Comparison of ENCODE assay signal across 1 cellular context in the genomic region with DNA sequence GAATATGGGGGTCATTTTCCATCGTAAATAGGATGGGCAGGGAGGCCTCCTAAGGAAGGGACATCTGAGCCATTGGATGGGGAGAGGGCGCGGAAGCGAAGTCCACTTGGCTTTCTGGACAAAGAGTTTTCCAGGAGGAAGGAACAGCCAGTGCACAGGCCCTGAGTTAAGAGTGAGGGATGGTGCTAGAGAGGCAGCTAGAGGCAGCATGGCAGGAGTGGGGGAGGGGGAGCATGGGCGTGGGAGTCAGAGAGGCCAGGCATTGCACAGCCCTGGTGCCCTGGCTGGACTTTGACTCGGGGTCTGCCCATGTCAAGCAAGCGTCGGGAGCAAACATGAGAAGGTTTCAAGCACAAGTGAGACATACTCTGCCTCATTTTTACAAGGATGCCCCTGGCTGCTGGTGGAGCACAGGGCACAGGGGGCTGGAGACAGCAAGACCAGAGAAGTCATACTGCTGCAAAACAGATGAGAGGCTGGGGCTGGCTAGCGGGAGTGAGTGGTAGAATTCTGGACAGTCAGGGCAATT.
TF ChIP-seq lines count a peak whose summit lies in the region.

No MANE protein-coding gene starts in this region.

TF ChIP-seq in HepG2, 621 proteins besides CTCF, POLR2A, EP300 and RAD21 (continued from another document and continues in another):
- TF ChIP-seq, protein P1, sequence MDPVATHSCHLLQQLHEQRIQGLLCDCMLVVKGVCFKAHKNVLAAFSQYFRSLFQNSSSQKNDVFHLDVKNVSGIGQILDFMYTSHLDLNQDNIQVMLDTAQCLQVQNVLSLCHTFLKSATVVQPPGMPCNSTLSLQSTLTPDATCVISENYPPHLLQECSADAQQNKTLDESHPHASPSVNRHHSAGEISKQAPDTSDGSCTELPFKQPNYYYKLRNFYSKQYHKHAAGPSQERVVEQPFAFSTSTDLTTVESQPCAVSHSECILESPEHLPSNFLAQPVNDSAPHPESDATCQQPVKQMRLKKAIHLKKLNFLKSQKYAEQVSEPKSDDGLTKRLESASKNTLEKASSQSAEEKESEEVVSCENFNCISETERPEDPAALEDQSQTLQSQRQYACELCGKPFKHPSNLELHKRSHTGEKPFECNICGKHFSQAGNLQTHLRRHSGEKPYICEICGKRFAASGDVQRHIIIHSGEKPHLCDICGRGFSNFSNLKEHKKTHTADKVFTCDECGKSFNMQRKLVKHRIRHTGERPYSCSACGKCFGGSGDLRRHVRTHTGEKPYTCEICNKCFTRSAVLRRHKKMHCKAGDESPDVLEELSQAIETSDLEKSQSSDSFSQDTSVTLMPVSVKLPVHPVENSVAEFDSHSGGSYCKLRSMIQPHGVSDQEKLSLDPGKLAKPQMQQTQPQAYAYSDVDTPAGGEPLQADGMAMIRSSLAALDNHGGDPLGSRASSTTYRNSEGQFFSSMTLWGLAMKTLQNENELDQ (CRISPR knock-in tag; IDR thresholded peaks at IDR 0.05; ENCODE audit: borderline replicate concordance): no peak
- 0 out of 2 replicates have a peak, but pooled peaks have one; percentile 31 for TF ChIP-seq IRF2 (CRISPR knock-in tag; IDR thresholded peaks at IDR 0.05)
- TF ChIP-seq, protein P2, sequence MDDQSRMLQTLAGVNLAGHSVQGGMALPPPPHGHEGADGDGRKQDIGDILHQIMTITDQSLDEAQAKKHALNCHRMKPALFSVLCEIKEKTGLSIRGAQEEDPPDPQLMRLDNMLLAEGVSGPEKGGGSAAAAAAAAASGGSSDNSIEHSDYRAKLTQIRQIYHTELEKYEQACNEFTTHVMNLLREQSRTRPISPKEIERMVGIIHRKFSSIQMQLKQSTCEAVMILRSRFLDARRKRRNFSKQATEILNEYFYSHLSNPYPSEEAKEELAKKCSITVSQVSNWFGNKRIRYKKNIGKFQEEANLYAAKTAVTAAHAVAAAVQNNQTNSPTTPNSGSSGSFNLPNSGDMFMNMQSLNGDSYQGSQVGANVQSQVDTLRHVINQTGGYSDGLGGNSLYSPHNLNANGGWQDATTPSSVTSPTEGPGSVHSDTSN (CRISPR knock-in tag; IDR thresholded peaks at IDR 0.05; ENCODE audit: borderline replicate concordance): no peak
- TF ChIP-seq, protein P3, sequence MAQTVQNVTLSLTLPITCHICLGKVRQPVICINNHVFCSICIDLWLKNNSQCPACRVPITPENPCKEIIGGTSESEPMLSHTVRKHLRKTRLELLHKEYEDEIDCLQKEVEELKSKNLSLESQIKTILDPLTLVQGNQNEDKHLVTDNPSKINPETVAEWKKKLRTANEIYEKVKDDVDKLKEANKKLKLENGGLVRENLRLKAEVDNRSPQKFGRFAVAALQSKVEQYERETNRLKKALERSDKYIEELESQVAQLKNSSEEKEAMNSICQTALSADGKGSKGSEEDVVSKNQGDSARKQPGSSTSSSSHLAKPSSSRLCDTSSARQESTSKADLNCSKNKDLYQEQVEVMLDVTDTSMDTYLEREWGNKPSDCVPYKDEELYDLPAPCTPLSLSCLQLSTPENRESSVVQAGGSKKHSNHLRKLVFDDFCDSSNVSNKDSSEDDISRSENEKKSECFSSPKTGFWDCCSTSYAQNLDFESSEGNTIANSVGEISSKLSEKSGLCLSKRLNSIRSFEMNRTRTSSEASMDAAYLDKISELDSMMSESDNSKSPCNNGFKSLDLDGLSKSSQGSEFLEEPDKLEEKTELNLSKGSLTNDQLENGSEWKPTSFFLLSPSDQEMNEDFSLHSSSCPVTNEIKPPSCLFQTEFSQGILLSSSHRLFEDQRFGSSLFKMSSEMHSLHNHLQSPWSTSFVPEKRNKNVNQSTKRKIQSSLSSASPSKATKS (CRISPR knock-in tag; IDR thresholded peaks at IDR 0.05): 0 out of 2 replicates have a peak, but pooled peaks have one; percentile 66
- peak; percentile 51; the same call in 1 of the 2 replicates for TF ChIP-seq MEIS2 (CRISPR knock-in tag; IDR thresholded peaks at IDR 0.05)
- TF ChIP-seq, protein P4, sequence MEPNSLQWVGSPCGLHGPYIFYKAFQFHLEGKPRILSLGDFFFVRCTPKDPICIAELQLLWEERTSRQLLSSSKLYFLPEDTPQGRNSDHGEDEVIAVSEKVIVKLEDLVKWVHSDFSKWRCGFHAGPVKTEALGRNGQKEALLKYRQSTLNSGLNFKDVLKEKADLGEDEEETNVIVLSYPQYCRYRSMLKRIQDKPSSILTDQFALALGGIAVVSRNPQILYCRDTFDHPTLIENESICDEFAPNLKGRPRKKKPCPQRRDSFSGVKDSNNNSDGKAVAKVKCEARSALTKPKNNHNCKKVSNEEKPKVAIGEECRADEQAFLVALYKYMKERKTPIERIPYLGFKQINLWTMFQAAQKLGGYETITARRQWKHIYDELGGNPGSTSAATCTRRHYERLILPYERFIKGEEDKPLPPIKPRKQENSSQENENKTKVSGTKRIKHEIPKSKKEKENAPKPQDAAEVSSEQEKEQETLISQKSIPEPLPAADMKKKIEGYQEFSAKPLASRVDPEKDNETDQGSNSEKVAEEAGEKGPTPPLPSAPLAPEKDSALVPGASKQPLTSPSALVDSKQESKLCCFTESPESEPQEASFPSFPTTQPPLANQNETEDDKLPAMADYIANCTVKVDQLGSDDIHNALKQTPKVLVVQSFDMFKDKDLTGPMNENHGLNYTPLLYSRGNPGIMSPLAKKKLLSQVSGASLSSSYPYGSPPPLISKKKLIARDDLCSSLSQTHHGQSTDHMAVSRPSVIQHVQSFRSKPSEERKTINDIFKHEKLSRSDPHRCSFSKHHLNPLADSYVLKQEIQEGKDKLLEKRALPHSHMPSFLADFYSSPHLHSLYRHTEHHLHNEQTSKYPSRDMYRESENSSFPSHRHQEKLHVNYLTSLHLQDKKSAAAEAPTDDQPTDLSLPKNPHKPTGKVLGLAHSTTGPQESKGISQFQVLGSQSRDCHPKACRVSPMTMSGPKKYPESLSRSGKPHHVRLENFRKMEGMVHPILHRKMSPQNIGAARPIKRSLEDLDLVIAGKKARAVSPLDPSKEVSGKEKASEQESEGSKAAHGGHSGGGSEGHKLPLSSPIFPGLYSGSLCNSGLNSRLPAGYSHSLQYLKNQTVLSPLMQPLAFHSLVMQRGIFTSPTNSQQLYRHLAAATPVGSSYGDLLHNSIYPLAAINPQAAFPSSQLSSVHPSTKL (CRISPR knock-in tag; IDR thresholded peaks at IDR 0.05): peak; percentile 84
- TF ChIP-seq CREB1 (IDR thresholded peaks at IDR 0.05): no peak
- no peak; the same call in 1 of the 2 replicates for TF ChIP-seq CREB1 (CRISPR knock-in tag; IDR thresholded peaks at IDR 0.05)
- TF ChIP-seq FOXA1 (IDR thresholded peaks at IDR 0.05): no peak
- TF ChIP-seq FOXA1 (CRISPR knock-in tag; IDR thresholded peaks at IDR 0.05): peak; percentile 44; the same call in 1 of the 2 replicates
- TF ChIP-seq, protein P5, sequence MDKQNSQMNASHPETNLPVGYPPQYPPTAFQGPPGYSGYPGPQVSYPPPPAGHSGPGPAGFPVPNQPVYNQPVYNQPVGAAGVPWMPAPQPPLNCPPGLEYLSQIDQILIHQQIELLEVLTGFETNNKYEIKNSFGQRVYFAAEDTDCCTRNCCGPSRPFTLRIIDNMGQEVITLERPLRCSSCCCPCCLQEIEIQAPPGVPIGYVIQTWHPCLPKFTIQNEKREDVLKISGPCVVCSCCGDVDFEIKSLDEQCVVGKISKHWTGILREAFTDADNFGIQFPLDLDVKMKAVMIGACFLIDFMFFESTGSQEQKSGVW (CRISPR knock-in tag; IDR thresholded peaks at IDR 0.05; ENCODE audit: borderline replicate concordance): no peak
- no peak for TF ChIP-seq SMC3 (IDR thresholded peaks at IDR 0.05; ENCODE audit: low read length)
- TF ChIP-seq, protein P6, sequence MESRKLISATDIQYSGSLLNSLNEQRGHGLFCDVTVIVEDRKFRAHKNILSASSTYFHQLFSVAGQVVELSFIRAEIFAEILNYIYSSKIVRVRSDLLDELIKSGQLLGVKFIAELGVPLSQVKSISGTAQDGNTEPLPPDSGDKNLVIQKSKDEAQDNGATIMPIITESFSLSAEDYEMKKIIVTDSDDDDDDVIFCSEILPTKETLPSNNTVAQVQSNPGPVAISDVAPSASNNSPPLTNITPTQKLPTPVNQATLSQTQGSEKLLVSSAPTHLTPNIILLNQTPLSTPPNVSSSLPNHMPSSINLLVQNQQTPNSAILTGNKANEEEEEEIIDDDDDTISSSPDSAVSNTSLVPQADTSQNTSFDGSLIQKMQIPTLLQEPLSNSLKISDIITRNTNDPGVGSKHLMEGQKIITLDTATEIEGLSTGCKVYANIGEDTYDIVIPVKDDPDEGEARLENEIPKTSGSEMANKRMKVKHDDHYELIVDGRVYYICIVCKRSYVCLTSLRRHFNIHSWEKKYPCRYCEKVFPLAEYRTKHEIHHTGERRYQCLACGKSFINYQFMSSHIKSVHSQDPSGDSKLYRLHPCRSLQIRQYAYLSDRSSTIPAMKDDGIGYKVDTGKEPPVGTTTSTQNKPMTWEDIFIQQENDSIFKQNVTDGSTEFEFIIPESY (CRISPR knock-in tag; IDR thresholded peaks at IDR 0.05): peak; percentile 69
- no peak for TF ChIP-seq MEIS1 (CRISPR knock-in tag; IDR thresholded peaks at IDR 0.05; ENCODE audit: borderline replicate concordance)
- TF ChIP-seq KDM1A (CRISPR knock-in tag; IDR thresholded peaks at IDR 0.05): peak; percentile 80
- TF ChIP-seq ZNF629 (CRISPR knock-in tag; conservative IDR thresholded peaks at IDR 0.05): peak; percentile 25
- TF ChIP-seq, protein P7, sequence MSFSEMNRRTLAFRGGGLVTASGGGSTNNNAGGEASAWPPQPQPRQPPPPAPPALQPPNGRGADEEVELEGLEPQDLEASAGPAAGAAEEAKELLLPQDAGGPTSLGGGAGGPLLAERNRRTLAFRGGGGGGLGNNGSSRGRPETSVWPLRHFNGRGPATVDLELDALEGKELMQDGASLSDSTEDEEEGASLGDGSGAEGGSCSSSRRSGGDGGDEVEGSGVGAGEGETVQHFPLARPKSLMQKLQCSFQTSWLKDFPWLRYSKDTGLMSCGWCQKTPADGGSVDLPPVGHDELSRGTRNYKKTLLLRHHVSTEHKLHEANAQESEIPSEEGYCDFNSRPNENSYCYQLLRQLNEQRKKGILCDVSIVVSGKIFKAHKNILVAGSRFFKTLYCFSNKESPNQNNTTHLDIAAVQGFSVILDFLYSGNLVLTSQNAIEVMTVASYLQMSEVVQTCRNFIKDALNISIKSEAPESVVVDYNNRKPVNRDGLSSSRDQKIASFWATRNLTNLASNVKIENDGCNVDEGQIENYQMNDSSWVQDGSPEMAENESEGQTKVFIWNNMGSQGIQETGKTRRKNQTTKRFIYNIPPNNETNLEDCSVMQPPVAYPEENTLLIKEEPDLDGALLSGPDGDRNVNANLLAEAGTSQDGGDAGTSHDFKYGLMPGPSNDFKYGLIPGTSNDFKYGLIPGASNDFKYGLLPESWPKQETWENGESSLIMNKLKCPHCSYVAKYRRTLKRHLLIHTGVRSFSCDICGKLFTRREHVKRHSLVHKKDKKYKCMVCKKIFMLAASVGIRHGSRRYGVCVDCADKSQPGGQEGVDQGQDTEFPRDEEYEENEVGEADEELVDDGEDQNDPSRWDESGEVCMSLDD (CRISPR knock-in tag; IDR thresholded peaks at IDR 0.05; ENCODE audit: borderline replicate concordance): no peak
- no peak for TF ChIP-seq PPARG (CRISPR knock-in tag; conservative IDR thresholded peaks at IDR 0.05)
- TF ChIP-seq BCL6 (CRISPR knock-in tag; IDR thresholded peaks at IDR 0.05): 0 out of 2 replicates have a peak, but pooled peaks have one; percentile 21
- TF ChIP-seq KDM3A (CRISPR knock-in tag; IDR thresholded peaks at IDR 0.05; ENCODE audit: low read depth): no peak
- no peak for TF ChIP-seq ZNF724P (CRISPR knock-in tag; IDR thresholded peaks at IDR 0.05; ENCODE audit: borderline replicate concordance)
- TF ChIP-seq ZNF556 (CRISPR knock-in tag; IDR thresholded peaks at IDR 0.05; ENCODE audit: borderline replicate concordance): no peak
- TF ChIP-seq ZNF792 (CRISPR knock-in tag; IDR thresholded peaks at IDR 0.05): 0 out of 2 replicates have a peak, but pooled peaks have one; percentile 28
- TF ChIP-seq ZNF350 (CRISPR knock-in tag; IDR thresholded peaks at IDR 0.05; ENCODE audit: borderline replicate concordance, low read depth): peak; percentile 78; the same call in 1 of the 2 replicates
- TF ChIP-seq ZNF431 (CRISPR knock-in tag; IDR thresholded peaks at IDR 0.05; ENCODE audit: borderline replicate concordance, low read depth): no peak
- TF ChIP-seq KDM5A (IDR thresholded peaks at IDR 0.05; ENCODE audit: borderline replicate concordance, low read length): no peak
- TF ChIP-seq SP140L (CRISPR knock-in tag; IDR thresholded peaks at IDR 0.05; ENCODE audit: borderline replicate concordance): no peak
- peak; percentile 74; the same call in 1 of the 2 replicates for TF ChIP-seq ZNF274 (CRISPR knock-in tag; IDR thresholded peaks at IDR 0.05)
- TF ChIP-seq, protein P8, sequence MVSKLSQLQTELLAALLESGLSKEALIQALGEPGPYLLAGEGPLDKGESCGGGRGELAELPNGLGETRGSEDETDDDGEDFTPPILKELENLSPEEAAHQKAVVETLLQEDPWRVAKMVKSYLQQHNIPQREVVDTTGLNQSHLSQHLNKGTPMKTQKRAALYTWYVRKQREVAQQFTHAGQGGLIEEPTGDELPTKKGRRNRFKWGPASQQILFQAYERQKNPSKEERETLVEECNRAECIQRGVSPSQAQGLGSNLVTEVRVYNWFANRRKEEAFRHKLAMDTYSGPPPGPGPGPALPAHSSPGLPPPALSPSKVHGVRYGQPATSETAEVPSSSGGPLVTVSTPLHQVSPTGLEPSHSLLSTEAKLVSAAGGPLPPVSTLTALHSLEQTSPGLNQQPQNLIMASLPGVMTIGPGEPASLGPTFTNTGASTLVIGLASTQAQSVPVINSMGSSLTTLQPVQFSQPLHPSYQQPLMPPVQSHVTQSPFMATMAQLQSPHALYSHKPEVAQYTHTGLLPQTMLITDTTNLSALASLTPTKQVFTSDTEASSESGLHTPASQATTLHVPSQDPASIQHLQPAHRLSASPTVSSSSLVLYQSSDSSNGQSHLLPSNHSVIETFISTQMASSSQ (IDR thresholded peaks at IDR 0.05; ENCODE audit: low read depth): no peak
- TF ChIP-seq, protein P8 (CRISPR knock-in tag; IDR thresholded peaks at IDR 0.05; ENCODE audit: borderline replicate concordance): peak; percentile 51; the same call in 1 of the 2 replicates
- TF ChIP-seq ZNF138 (CRISPR knock-in tag; IDR thresholded peaks at IDR 0.05; ENCODE audit: low read depth): no peak
- no peak; the same call in 1 of the 2 replicates for TF ChIP-seq ZBTB21 (CRISPR knock-in tag; IDR thresholded peaks at IDR 0.05)
- TF ChIP-seq, protein P9, sequence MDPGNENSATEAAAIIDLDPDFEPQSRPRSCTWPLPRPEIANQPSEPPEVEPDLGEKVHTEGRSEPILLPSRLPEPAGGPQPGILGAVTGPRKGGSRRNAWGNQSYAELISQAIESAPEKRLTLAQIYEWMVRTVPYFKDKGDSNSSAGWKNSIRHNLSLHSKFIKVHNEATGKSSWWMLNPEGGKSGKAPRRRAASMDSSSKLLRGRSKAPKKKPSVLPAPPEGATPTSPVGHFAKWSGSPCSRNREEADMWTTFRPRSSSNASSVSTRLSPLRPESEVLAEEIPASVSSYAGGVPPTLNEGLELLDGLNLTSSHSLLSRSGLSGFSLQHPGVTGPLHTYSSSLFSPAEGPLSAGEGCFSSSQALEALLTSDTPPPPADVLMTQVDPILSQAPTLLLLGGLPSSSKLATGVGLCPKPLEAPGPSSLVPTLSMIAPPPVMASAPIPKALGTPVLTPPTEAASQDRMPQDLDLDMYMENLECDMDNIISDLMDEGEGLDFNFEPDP (CRISPR knock-in tag; conservative IDR thresholded peaks at IDR 0.05): no peak
